In genomic region chr2:147388217-147388616, GRCh38 we compare ENCODE assay signal across 16 cellular contexts.
DNase-seq lines count a peak whose midpoint lies in the region; ATAC-seq and TF ChIP-seq lines count a peak whose summit lies in the region.
"Had no signal": no experiment of that assay in that cellular context is flagged by ENCODE, and none has a peak within 500 bp of the region (broad histone marks: within the 10 kb centered on the region; RNA-seq: fewer than 3 reads in every experiment).

No MANE protein-coding gene starts in this region.

- H3K4me1 ChIP-seq in OCI-LY3 (ENCODE audit: low read length) (peaks cover 59% of the 10 kb centered on the region), mesenchymal stem cell (ENCODE audit: control insufficient read depth, insufficient read depth, low read depth, low read length) (no peaks in the 10 kb centered on the region)
- H3K4me1 ChIP-seq: A549, Caco-2 had no signal

- H3K27ac ChIP-seq in OCI-LY3 (ENCODE audit: low read length), result no peak overlapping the region
- no peak overlapping the region for H3K27ac ChIP-seq in mesenchymal stem cell (ENCODE audit: low read length, poor library complexity, severe bottlenecking)
- H3K27ac ChIP-seq: 22Rv1; A549; BLaER1 treated with 17β-estradiol and CSF1 and Interleukin-3, amounts not matched to agents 10 nM and 100 nM; C4-2B had no signal

- H4K20me1 ChIP-seq in OCI-LY3 (ENCODE audit: insufficient read depth, low read length), result no peaks in the 10 kb centered on the region
- H4K20me1 ChIP-seq: BLaER1 treated with 17β-estradiol and CSF1 and Interleukin-3, amounts not matched to agents 10 nM and 100 nM had no signal

- H3K4me3 ChIP-seq in OCI-LY3 (ENCODE audit: low read length) (no peak overlapping the region), mesenchymal stem cell (ENCODE audit: insufficient read depth in 1 of 2, low read depth in 1 of 2, low read length in 2 of 2) (no peak overlapping the region)
- H3K4me3 ChIP-seq: A549; BLaER1 treated with 17β-estradiol and CSF1 and Interleukin-3, amounts not matched to agents 10 nM and 100 nM had no signal

- no peak overlapping the region for H3K14ac ChIP-seq in mesenchymal stem cell (ENCODE audit: low read length in 2 of 2)

- no peak overlapping the region for H2AK5ac ChIP-seq in mesenchymal stem cell (ENCODE audit: low read length, severe bottlenecking)

- intact Hi-C loops in activated naive CD4-positive, alpha-beta T cell treated with anti-CD3 and anti-CD28 coated beads for 36 hours (cut with micrococcal nuclease), result no loop called here

- H4K8ac ChIP-seq in mesenchymal stem cell (ENCODE audit: low read length), result no peak overlapping the region

- peak overlapping the region; percentile 3 for H3K27ac Mint-ChIP-seq in activated naive CD4-positive, alpha-beta T cell treated with anti-CD3 and anti-CD28 coated beads for 36 hours
- H3K27ac Mint-ChIP-seq: B cell; CD4-positive, alpha-beta T cell; CD8-positive, alpha-beta T cell had no signal

- H3K4ac ChIP-seq in mesenchymal stem cell (ENCODE audit: low read depth in 1 of 2, low read length in 2 of 2), result no peak overlapping the region

- DNase-seq in activated naive CD4-positive, alpha-beta T cell treated with anti-CD3 and anti-CD28 coated beads for 36 hours, result no peak
- DNase-seq in activated naive CD4-positive, alpha-beta T cell treated with Interleukin-2 at 50 U/mL for 16 hours, result no peak
- no peak for DNase-seq in mesenchymal stem cell
- DNase-seq: AML-193; Caco-2; Calu3; CD4-positive, alpha-beta T cell; CD8-positive, alpha-beta T cell; GF-D8 had no signal

- H3K9me3 ChIP-seq in OCI-LY3 (ENCODE audit: insufficient read depth, low read length) (no peaks in the 10 kb centered on the region), mesenchymal stem cell (ENCODE audit: control insufficient read depth, low read length) (no peaks in the 10 kb centered on the region)
- H3K9me3 ChIP-seq: A549; BLaER1 treated with 17β-estradiol and CSF1 and Interleukin-3, amounts not matched to agents 10 nM and 100 nM; Caco-2 had no signal

- no peaks in the 10 kb centered on the region for H3K9me3 Mint-ChIP-seq in activated naive CD4-positive, alpha-beta T cell treated with anti-CD3 and anti-CD28 coated beads for 36 hours
- H3K9me3 Mint-ChIP-seq: CD4-positive, alpha-beta T cell; CD8-positive, alpha-beta T cell had no signal

- H3K27me3 ChIP-seq in OCI-LY3 (ENCODE audit: low read depth, low read length) (peaks cover 8% of the 10 kb centered on the region), mesenchymal stem cell (ENCODE audit: control insufficient read depth in 1 of 2, insufficient read depth in 1 of 2, low read length in 2 of 2) (no peaks in the 10 kb centered on the region)
- H3K27me3 ChIP-seq: BLaER1 treated with 17β-estradiol and CSF1 and Interleukin-3, amounts not matched to agents 10 nM and 100 nM had no signal

- H3K79me2 ChIP-seq in OCI-LY3 (ENCODE audit: low read length), result no peaks in the 10 kb centered on the region

- no peak for ATAC-seq in HG02759 (IDR thresholded peaks at IDR 0.05; ENCODE audit: unreplicated experiment)
- ATAC-seq: A549; CD8-positive, alpha-beta T cell had no signal

- H3K9ac ChIP-seq in OCI-LY3 (ENCODE audit: low read length) (no peak overlapping the region), mesenchymal stem cell (ENCODE audit: low read length) (no peak overlapping the region)
- H3K9ac ChIP-seq: BLaER1 treated with 17β-estradiol and CSF1 and Interleukin-3, amounts not matched to agents 10 nM and 100 nM had no signal

- peaks cover 2% of the 10 kb centered on the region for H3K4me1 Mint-ChIP-seq in activated naive CD4-positive, alpha-beta T cell treated with anti-CD3 and anti-CD28 coated beads for 36 hours (ENCODE audit: low read depth)
- H3K4me1 Mint-ChIP-seq: B cell had no signal

- H3K36me3 Mint-ChIP-seq in activated naive CD4-positive, alpha-beta T cell treated with anti-CD3 and anti-CD28 coated beads for 36 hours (ENCODE audit: low read depth), result no peaks in the 10 kb centered on the region
- H3K36me3 Mint-ChIP-seq: CD8-positive, alpha-beta T cell had no signal

- H2BK120ac ChIP-seq in mesenchymal stem cell (ENCODE audit: low read depth, low read length), result no peak overlapping the region

- no peak overlapping the region for H2BK15ac ChIP-seq in mesenchymal stem cell (ENCODE audit: low read depth, poor library complexity, severe bottlenecking)

- CTCF ChIA-PET in activated naive CD4-positive, alpha-beta T cell treated with anti-CD3 and anti-CD28 coated beads for 36 hours (lab: Charles Lee), result no interaction called here

- no peak for TF ChIP-seq CTCF in OCI-LY3 (IDR thresholded peaks at IDR 0.05; ENCODE audit: low read depth, low read length)

- H3K27me3 Mint-ChIP-seq in activated naive CD4-positive, alpha-beta T cell treated with anti-CD3 and anti-CD28 coated beads for 36 hours (ENCODE audit: low read depth), result no peaks in the 10 kb centered on the region
- H3K27me3 Mint-ChIP-seq: CD4-positive, alpha-beta T cell had no signal

- H3K79me1 ChIP-seq in mesenchymal stem cell (replicated peaks; ENCODE audit: low read length, poor library complexity, severe bottlenecking), result no peaks in the 10 kb centered on the region

- H3K4me2 ChIP-seq in OCI-LY3 (ENCODE audit: low read length), result peak overlapping the region; percentile 52
- H3K4me2 ChIP-seq in mesenchymal stem cell (ENCODE audit: low read length, poor library complexity, severe bottlenecking), result no peak overlapping the region
- H3K4me2 ChIP-seq: A549; BLaER1 treated with 17β-estradiol and CSF1 and Interleukin-3, amounts not matched to agents 10 nM and 100 nM had no signal

- WGBS in mesenchymal stem cell, result no CpG with 5 or more reads among the region's 2 CpGs

- no peak overlapping the region for H2BK12ac ChIP-seq in mesenchymal stem cell (ENCODE audit: low read length in 2 of 2)

- H4K91ac ChIP-seq in mesenchymal stem cell (ENCODE audit: low read length), result no peak overlapping the region

- no peaks in the 10 kb centered on the region for H3K36me3 ChIP-seq in OCI-LY3 (replicated peaks; ENCODE audit: low read depth, low read length)
- no peaks in the 10 kb centered on the region for H3K36me3 ChIP-seq in mesenchymal stem cell (ENCODE audit: control insufficient read depth in 1 of 2, insufficient read depth in 2 of 2, low read depth in 1 of 2, low read length in 2 of 2)
- H3K36me3 ChIP-seq: BLaER1 treated with 17β-estradiol and CSF1 and Interleukin-3, amounts not matched to agents 10 nM and 100 nM had no signal

- no peak overlapping the region for H3K23ac ChIP-seq in mesenchymal stem cell (ENCODE audit: low read length in 2 of 2)

- no peak overlapping the region for H3K4me3 Mint-ChIP-seq in activated naive CD4-positive, alpha-beta T cell treated with anti-CD3 and anti-CD28 coated beads for 36 hours
- H3K4me3 Mint-ChIP-seq: B cell; CD4-positive, alpha-beta T cell; CD8-positive, alpha-beta T cell had no signal

- H3K18ac ChIP-seq in mesenchymal stem cell (ENCODE audit: low read depth in 1 of 2, low read length in 2 of 2), result no peak overlapping the region

- no peak overlapping the region for H2AFZ ChIP-seq in OCI-LY3 (ENCODE audit: low read depth, low read length)
- H2AFZ ChIP-seq in mesenchymal stem cell (ENCODE audit: low read depth, low read length), result no peak overlapping the region

- no peak overlapping the region for H2BK5ac ChIP-seq in mesenchymal stem cell (ENCODE audit: low read depth, low read length, poor library complexity, severe bottlenecking)
